1 cellular context compared by ENCODE assay signal in genomic region chr13:99971576-99972189, GRCh38.
A peak's percentile ranks its signal among the peaks of the same experiment; 100 is the strongest.
TF ChIP-seq lines count a peak whose summit lies in the region.

TSS of gene ZIC5 (minus strand) at chr13:99971767. CDS start at chr13:99971603, 164 bp downstream.

TF ChIP-seq in H1, 55 proteins besides CTCF, POLR2A, EP300 and RAD21 (continued from another document):
- TF ChIP-seq, protein P1, sequence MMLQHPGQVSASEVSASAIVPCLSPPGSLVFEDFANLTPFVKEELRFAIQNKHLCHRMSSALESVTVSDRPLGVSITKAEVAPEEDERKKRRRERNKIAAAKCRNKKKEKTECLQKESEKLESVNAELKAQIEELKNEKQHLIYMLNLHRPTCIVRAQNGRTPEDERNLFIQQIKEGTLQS (IDR thresholded peaks at IDR 0.05; ENCODE audit: insufficient read depth, low read depth, low read length), result no peak
- 0 out of 2 replicates have a peak, but pooled peaks have one; percentile 5 for TF ChIP-seq EGR1 (IDR thresholded peaks at IDR 0.05; ENCODE audit: borderline replicate concordance, low read depth, low read length)
- 0 out of 2 replicates have a peak, but pooled peaks have one; percentile 36 for TF ChIP-seq SP4 (IDR thresholded peaks at IDR 0.05; ENCODE audit: low read length)
- no peak for TF ChIP-seq BACH1 (IDR thresholded peaks at IDR 0.05; ENCODE audit: low read length)
- peak; percentile 39; the same call in 1 of the 2 replicates for TF ChIP-seq TBP (IDR thresholded peaks at IDR 0.05; ENCODE audit: low read depth, low read length)
- peak in 1 of 2 experiments; percentile 72; a peak in 1 of 4 replicates for TF ChIP-seq HDAC2 (IDR thresholded peaks at IDR 0.05; ENCODE audit: borderline replicate concordance in 1 of 2, low read depth in 2 of 2, low read length in 2 of 2)
- TF ChIP-seq MAX (IDR thresholded peaks at IDR 0.05), result peak; percentile 96
- TF ChIP-seq CREB1 (IDR thresholded peaks at IDR 0.05), result peak; percentile 47
